ENCODE assay signal across 25 cellular contexts in the genomic region with DNA sequence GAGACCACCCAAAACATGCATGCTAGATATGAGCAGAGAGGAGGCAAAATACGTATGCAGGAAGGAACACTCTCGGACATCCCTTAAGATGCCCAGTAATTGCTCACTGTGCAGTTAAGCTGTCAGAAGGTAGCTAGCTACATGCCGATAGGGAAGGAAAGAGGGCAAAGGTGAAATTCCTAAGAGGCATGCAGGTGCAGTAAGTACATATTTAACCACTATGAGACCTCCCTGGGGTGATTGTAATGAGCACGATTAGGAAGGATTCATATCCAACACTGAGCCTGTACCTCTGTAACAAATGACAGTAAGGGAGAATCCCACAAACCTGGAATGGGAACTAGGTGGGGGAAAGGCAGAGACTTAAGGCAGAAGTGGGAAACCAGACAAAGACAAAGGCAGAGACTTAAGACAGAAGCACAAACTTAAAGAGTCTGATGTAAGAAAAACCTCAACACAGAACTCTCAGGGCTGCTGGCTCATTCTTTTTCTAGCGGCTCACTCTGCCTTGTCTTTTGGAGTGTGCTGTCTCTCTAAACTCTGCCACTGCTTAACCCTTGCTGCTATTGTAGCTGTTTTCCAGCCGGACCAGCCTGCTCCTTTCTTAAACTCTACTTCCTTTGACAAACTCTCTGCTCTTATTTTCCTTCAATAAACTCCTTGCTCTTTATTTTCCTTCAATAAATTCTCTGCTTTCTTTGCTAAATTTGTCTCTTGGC.
DNase-seq lines count a peak whose midpoint lies in the region; ATAC-seq, FAIRE-seq and TF ChIP-seq lines count a peak whose summit lies in the region.
"Had no signal": no experiment of that assay in that cellular context is flagged by ENCODE, and none has a peak within 500 bp of the region (broad histone marks: within the 10 kb centered on the region; RNA-seq: fewer than 3 reads in every experiment).

No MANE protein-coding gene starts in this region.

- H3K27me3 Mint-ChIP-seq in astrocyte (ENCODE audit: low read depth, unreplicated experiment) (no peaks in the 10 kb centered on the region), progenitor cell of endocrine pancreas (no peaks in the 10 kb centered on the region)
- H3K27me3 Mint-ChIP-seq in activated CD4-positive, alpha-beta T cell treated with anti-CD3 and anti-CD28 coated beads for 36 hours, result no peaks in the 10 kb centered on the region
- no peaks in the 10 kb centered on the region for H3K27me3 Mint-ChIP-seq in activated CD4-positive, alpha-beta memory T cell treated with anti-CD3 and anti-CD28 coated beads, Interleukin-2, amount 10 ng/mL, durations not matched to agents 7 days and 5 days
- H3K27me3 Mint-ChIP-seq: CD4-positive, alpha-beta T cell; memory B cell; naive thymus-derived CD4-positive, alpha-beta T cell had no signal

- TF ChIP-seq CTCF in astrocyte (IDR thresholded peaks at IDR 0.05; ENCODE audit: insufficient read depth, low read depth, low read length), result no peak
- no peak for TF ChIP-seq CTCF in hepatocyte (IDR thresholded peaks at IDR 0.05; ENCODE audit: poor library complexity)
- TF ChIP-seq CTCF in progenitor cell of endocrine pancreas (IDR thresholded peaks at IDR 0.05; ENCODE audit: unreplicated experiment), result no peak
- no peak for TF ChIP-seq CTCF in coronary artery (IDR thresholded peaks at IDR 0.05)

- CTCF ChIA-PET in activated CD4-positive, alpha-beta T cell treated with anti-CD3 and anti-CD28 coated beads for 36 hours (lab: Charles Lee), result no interaction called here
- CTCF ChIA-PET in activated CD4-positive, alpha-beta memory T cell treated with anti-CD3 and anti-CD28 coated beads, Interleukin-2, amount 10 ng/mL, durations not matched to agents 7 days and 5 days (lab: Charles Lee), result no interaction called here

- no peak overlapping the region for H2AFZ ChIP-seq in astrocyte (ENCODE audit: low read depth, low read length)
- peak overlapping the region; percentile 52 for H2AFZ ChIP-seq in hepatocyte

- 45% methylated on average over 6 of the region's 6 CpGs for WGBS in hepatocyte (ENCODE audit: low lambda C conversion rate, missing lambda C conversion rate)

- H4K20me1 ChIP-seq in astrocyte (ENCODE audit: insufficient read depth, low read length) (no peaks in the 10 kb centered on the region), hepatocyte (ENCODE audit: insufficient read depth, poor library complexity, severe bottlenecking) (no peaks in the 10 kb centered on the region)

- no peak overlapping the region for H3K4me2 ChIP-seq in astrocyte (ENCODE audit: low read length)
- peak overlapping the region; percentile 68 for H3K4me2 ChIP-seq in hepatocyte

- intact Hi-C loops in activated CD4-positive, alpha-beta T cell treated with anti-CD3 and anti-CD28 coated beads for 36 hours (cut with DNase I, micrococcal nuclease), result no loop called here

- no peak overlapping the region for H3K27ac ChIP-seq in astrocyte (ENCODE audit: low read depth, low read length)
- peak overlapping the region; percentile 76 for H3K27ac ChIP-seq in hepatocyte
- no peak overlapping the region for H3K27ac ChIP-seq in coronary artery
- H3K27ac ChIP-seq: body of pancreas, foreskin keratinocyte, pancreas, RWPE1, thoracic aorta had no signal

- peaks cover 2% of the 10 kb centered on the region for H3K36me3 Mint-ChIP-seq in astrocyte (ENCODE audit: low read depth, unreplicated experiment)
- H3K36me3 Mint-ChIP-seq in progenitor cell of endocrine pancreas (ENCODE audit: insufficient read depth), result peaks cover 22% of the 10 kb centered on the region
- peaks cover 21% of the 10 kb centered on the region for H3K36me3 Mint-ChIP-seq in activated CD4-positive, alpha-beta T cell treated with anti-CD3 and anti-CD28 coated beads for 36 hours (ENCODE audit: low read depth)
- H3K36me3 Mint-ChIP-seq in activated CD4-positive, alpha-beta memory T cell treated with anti-CD3 and anti-CD28 coated beads, Interleukin-2, amount 10 ng/mL, durations not matched to agents 7 days and 5 days (ENCODE audit: low read depth), result no peaks in the 10 kb centered on the region

- POLR2A ChIA-PET in activated CD4-positive, alpha-beta T cell treated with anti-CD3 and anti-CD28 coated beads for 36 hours (lab: Charles Lee), result no interaction called here
- POLR2A ChIA-PET in activated CD4-positive, alpha-beta memory T cell treated with anti-CD3 and anti-CD28 coated beads, Interleukin-2, amount 10 ng/mL, durations not matched to agents 7 days and 5 days (lab: Charles Lee), result no interaction called here

- H3K4me1 Mint-ChIP-seq in astrocyte (ENCODE audit: low read depth, unreplicated experiment), result peaks cover 1% of the 10 kb centered on the region
- peaks cover 17% of the 10 kb centered on the region for H3K4me1 Mint-ChIP-seq in progenitor cell of endocrine pancreas (ENCODE audit: low read depth)
- no peaks in the 10 kb centered on the region for H3K4me1 Mint-ChIP-seq in activated CD4-positive, alpha-beta T cell treated with anti-CD3 and anti-CD28 coated beads for 36 hours
- no peaks in the 10 kb centered on the region for H3K4me1 Mint-ChIP-seq in activated CD4-positive, alpha-beta memory T cell treated with anti-CD3 and anti-CD28 coated beads, Interleukin-2, amount 10 ng/mL, durations not matched to agents 7 days and 5 days
- H3K4me1 Mint-ChIP-seq: memory B cell had no signal

- no peak for ATAC-seq in activated CD4-positive, alpha-beta T cell treated with anti-CD3 and anti-CD28 coated beads for 36 hours
- ATAC-seq: activated naive CD4-positive, alpha-beta T cell treated with anti-CD3 and anti-CD28 coated beads, Interleukin-2, amount 50 U/mL, for 72 hours; body of pancreas; foreskin keratinocyte; naive thymus-derived CD4-positive, alpha-beta T cell; pancreas had no signal

- H3K4me3 Mint-ChIP-seq in astrocyte (ENCODE audit: unreplicated experiment) (no peak overlapping the region), progenitor cell of endocrine pancreas (ENCODE audit: low read depth) (no peak overlapping the region)
- no peak overlapping the region for H3K4me3 Mint-ChIP-seq in activated CD4-positive, alpha-beta T cell treated with anti-CD3 and anti-CD28 coated beads for 36 hours
- H3K4me3 Mint-ChIP-seq in activated CD4-positive, alpha-beta memory T cell treated with anti-CD3 and anti-CD28 coated beads, Interleukin-2, amount 10 ng/mL, durations not matched to agents 7 days and 5 days, result no peak overlapping the region
- H3K4me3 Mint-ChIP-seq: activated T-helper 1 cell treated with anti-CD3 and anti-CD28 coated beads, Interleukin-12 subunit alpha, Interleukin-12 subunit beta, Interleukin-2, Interleukin-4 antibody, amounts not matched to agents 30 ng/mL and 10 ng/mL and 1 ng/mL, durations not matched to agents 14 hours and 24 hours and 36 hours; CD4-positive, alpha-beta T cell; memory B cell; naive thymus-derived CD4-positive, alpha-beta T cell had no signal

- no peaks in the 10 kb centered on the region for H3K9me2 ChIP-seq in hepatocyte (replicated peaks; ENCODE audit: insufficient read depth)

- peak; percentile 52 for DNase-seq in HT-29 (ENCODE audit: low spot score)
- DNase-seq in astrocyte (ENCODE audit: low read depth), result peak; percentile 12
- peak; percentile 22 for DNase-seq in hepatocyte (ENCODE audit: low spot score)
- no peak for DNase-seq in progenitor cell of endocrine pancreas (ENCODE audit: low spot score, unreplicated experiment)
- no peak for DNase-seq in activated CD4-positive, alpha-beta T cell treated with anti-CD3 and anti-CD28 coated beads for 36 hours
- no peak for DNase-seq in activated CD4-positive, alpha-beta memory T cell treated with anti-CD3 and anti-CD28 coated beads, Interleukin-2, amount 10 ng/mL, durations not matched to agents 7 days and 5 days
- no peak for DNase-seq in coronary artery (ENCODE audit: low spot score)
- DNase-seq: activated CD4-positive, CD25-positive, alpha-beta regulatory T cell treated with anti-CD3 and anti-CD28 coated beads, Interleukin-2, amount 50 U/mL, for 72 hours; body of pancreas; CD4-positive, alpha-beta T cell; cortex of kidney; DND-41; foreskin keratinocyte; naive thymus-derived CD4-positive, alpha-beta T cell; NCI-H1436; NCI-H524; pancreas; sigmoid colon; stimulated activated naive CD4-positive, alpha-beta T cell had no signal

- no peak for FAIRE-seq in astrocyte (lab: Jason Lieb, UNC)
- FAIRE-seq: keratinocyte, pancreas had no signal

- no peak overlapping the region for H3K9ac ChIP-seq in astrocyte (ENCODE audit: low read length)

- H3K9me3 Mint-ChIP-seq in astrocyte (ENCODE audit: unreplicated experiment) (no peaks in the 10 kb centered on the region), progenitor cell of endocrine pancreas (ENCODE audit: low read depth) (peaks cover 8% of the 10 kb centered on the region)
- no peaks in the 10 kb centered on the region for H3K9me3 Mint-ChIP-seq in activated CD4-positive, alpha-beta T cell treated with anti-CD3 and anti-CD28 coated beads for 36 hours (ENCODE audit: low read depth)
- peaks cover 9% of the 10 kb centered on the region for H3K9me3 Mint-ChIP-seq in activated CD4-positive, alpha-beta memory T cell treated with anti-CD3 and anti-CD28 coated beads, Interleukin-2, amount 10 ng/mL, durations not matched to agents 7 days and 5 days
- H3K9me3 Mint-ChIP-seq: activated naive CD4-positive, alpha-beta T cell treated with anti-CD3 and anti-CD28 coated beads, Interleukin-2, amount 50 U/mL, for 72 hours; CD4-positive, alpha-beta T cell had no signal

- H3K79me2 ChIP-seq in astrocyte (ENCODE audit: insufficient read depth, low read length) (no peaks in the 10 kb centered on the region), hepatocyte (no peaks in the 10 kb centered on the region)

- H3K4me1 ChIP-seq in astrocyte (ENCODE audit: insufficient read depth, low read length) (no peaks in the 10 kb centered on the region), hepatocyte (ENCODE audit: insufficient read depth) (peaks cover 14% of the 10 kb centered on the region)
- H3K4me1 ChIP-seq: body of pancreas, foreskin keratinocyte, pancreas had no signal

- H3K4me3 ChIP-seq in astrocyte (ENCODE audit: insufficient read depth, low read depth, low read length), result no peak overlapping the region
- H3K4me3 ChIP-seq in hepatocyte, result no peak overlapping the region
- H3K4me3 ChIP-seq in coronary artery, result no peak overlapping the region
- H3K4me3 ChIP-seq: body of pancreas, pancreas, sigmoid colon, thoracic aorta had no signal

- H3K36me3 ChIP-seq in astrocyte (ENCODE audit: insufficient read depth, low read length) (no peaks in the 10 kb centered on the region), hepatocyte (replicated peaks; ENCODE audit: insufficient read depth, low read depth) (no peaks in the 10 kb centered on the region)
- H3K36me3 ChIP-seq: pancreas, sigmoid colon, thoracic aorta had no signal

- H3K27me3 ChIP-seq in astrocyte (ENCODE audit: insufficient read depth, low read length) (no peaks in the 10 kb centered on the region), hepatocyte (no peaks in the 10 kb centered on the region)
- H3K27me3 ChIP-seq: body of pancreas, foreskin keratinocyte, pancreas, sigmoid colon had no signal

- H3K9me3 ChIP-seq in astrocyte (ENCODE audit: insufficient read depth, low read depth, low read length), result peaks cover 3% of the 10 kb centered on the region
- no peaks in the 10 kb centered on the region for H3K9me3 ChIP-seq in hepatocyte (ENCODE audit: low read depth)
- H3K9me3 ChIP-seq: body of pancreas, pancreas, sigmoid colon, thoracic aorta had no signal

- peak overlapping the region; percentile 77 for H3K27ac Mint-ChIP-seq in astrocyte (ENCODE audit: unreplicated experiment)
- H3K27ac Mint-ChIP-seq in progenitor cell of endocrine pancreas, result peak overlapping the region; percentile 96
- H3K27ac Mint-ChIP-seq in activated CD4-positive, alpha-beta T cell treated with anti-CD3 and anti-CD28 coated beads for 36 hours, result no peak overlapping the region
- no peak overlapping the region for H3K27ac Mint-ChIP-seq in activated CD4-positive, alpha-beta memory T cell treated with anti-CD3 and anti-CD28 coated beads, Interleukin-2, amount 10 ng/mL, durations not matched to agents 7 days and 5 days
- H3K27ac Mint-ChIP-seq: activated naive CD4-positive, alpha-beta T cell treated with anti-CD3 and anti-CD28 coated beads, Interleukin-2, amount 50 U/mL, for 72 hours; activated T-helper 1 cell treated with anti-CD3 and anti-CD28 coated beads, Interleukin-12 subunit alpha, Interleukin-12 subunit beta, Interleukin-2, Interleukin-4 antibody, amounts not matched to agents 30 ng/mL and 10 ng/mL and 1 ng/mL, durations not matched to agents 14 hours and 24 hours and 36 hours; CD4-positive, alpha-beta T cell; memory B cell had no signal

Comparison
In these comparisons a context has a peak if more than half of its experiments do, and no peak if none do; other contexts are left out.
1. DNase-seq: peak in HT-29 (single experiment), astrocyte (single experiment) and hepatocyte (single experiment); none in progenitor cell of endocrine pancreas (single experiment), activated CD4-positive, alpha-beta T cell treated with anti-CD3 and anti-CD28 coated beads for 36 hours (single experiment), activated CD4-positive, alpha-beta memory T cell treated with anti-CD3 and anti-CD28 coated beads, Interleukin-2, amount 10 ng/mL, durations not matched to agents 7 days and 5 days (single experiment) and coronary artery (single experiment).
2. H3K27ac Mint-ChIP-seq: peak in astrocyte (single experiment) and progenitor cell of endocrine pancreas (single experiment); none in activated CD4-positive, alpha-beta T cell treated with anti-CD3 and anti-CD28 coated beads for 36 hours (single experiment) and activated CD4-positive, alpha-beta memory T cell treated with anti-CD3 and anti-CD28 coated beads, Interleukin-2, amount 10 ng/mL, durations not matched to agents 7 days and 5 days (single experiment).